Comparison of ENCODE assay signal across 1 cellular context in the genomic region with DNA sequence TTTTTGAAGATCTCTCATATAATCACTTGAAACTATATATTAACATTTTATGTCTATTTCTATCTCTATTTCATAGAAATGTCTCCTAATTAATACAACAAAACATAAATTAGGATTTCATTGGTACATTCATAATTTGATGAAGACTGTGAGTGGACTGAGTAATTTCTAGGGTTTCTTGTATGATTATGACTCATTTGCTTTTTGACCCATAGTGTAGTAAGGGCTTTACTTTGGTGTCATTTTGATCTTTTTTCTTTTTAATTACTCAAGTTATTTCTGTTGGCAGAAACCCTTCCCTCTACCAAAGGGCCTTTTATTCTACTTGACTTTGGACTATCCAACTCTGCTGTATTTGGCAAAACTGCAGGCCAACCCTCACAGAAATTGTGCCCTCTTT.
TF ChIP-seq lines count a peak whose summit lies in the region.

No MANE protein-coding gene starts in this region.

TF ChIP-seq in A549, 52 proteins besides CTCF, POLR2A, EP300 and RAD21 (continued from another document):
- TF ChIP-seq, protein P1, sequence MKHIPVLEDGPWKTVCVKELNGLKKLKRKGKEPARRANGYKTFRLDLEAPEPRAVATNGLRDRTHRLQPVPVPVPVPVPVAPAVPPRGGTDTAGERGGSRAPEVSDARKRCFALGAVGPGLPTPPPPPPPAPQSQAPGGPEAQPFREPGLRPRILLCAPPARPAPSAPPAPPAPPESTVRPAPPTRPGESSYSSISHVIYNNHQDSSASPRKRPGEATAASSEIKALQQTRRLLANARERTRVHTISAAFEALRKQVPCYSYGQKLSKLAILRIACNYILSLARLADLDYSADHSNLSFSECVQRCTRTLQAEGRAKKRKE (CRISPR knock-in tag; IDR thresholded peaks at IDR 0.05; ENCODE audit: low read depth), result no peak
- TF ChIP-seq KDM5A (IDR thresholded peaks at IDR 0.05) (no peak), ZC3H11A (IDR thresholded peaks at IDR 0.05) (no peak), MAFK (IDR thresholded peaks at IDR 0.05; ENCODE audit: partially characterized antibody) (no peak), EHMT2 (IDR thresholded peaks at IDR 0.05; ENCODE audit: low read depth) (no peak), CBX2 (IDR thresholded peaks at IDR 0.05; ENCODE audit: borderline replicate concordance, low read depth) (no peak), ZFP36 (IDR thresholded peaks at IDR 0.05; ENCODE audit: borderline replicate concordance, partially characterized antibody) (no peak), JUNB (IDR thresholded peaks at IDR 0.05) (no peak), NR3C1 (IDR thresholded peaks at IDR 0.05) (no peak), REST (IDR thresholded peaks at IDR 0.05) (no peak)
